In the genomic region with DNA sequence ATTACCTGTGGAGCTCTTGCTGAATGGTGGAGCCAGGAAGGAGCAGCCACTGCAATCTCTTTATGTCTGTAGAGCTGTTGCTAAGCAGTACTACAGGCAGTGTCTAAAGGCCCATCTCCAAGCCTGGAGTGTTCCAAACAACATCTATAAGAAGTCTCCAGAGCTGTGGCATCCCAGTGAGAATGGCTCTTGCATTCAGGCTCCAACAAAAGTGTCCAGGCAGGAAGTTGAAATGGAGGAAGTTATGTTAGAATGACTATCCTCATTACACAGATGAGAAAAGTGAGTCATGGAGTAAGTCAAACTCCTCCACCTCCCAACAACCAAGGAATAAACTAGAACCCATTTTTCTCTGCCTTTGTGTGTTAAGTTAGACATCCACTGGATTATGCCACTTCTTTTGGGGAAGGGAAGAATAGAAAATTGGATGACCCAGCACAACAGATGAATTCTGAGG, we compare ENCODE assay signal across 11 cellular contexts.
DNase-seq lines count a peak whose midpoint lies in the region; ATAC-seq and TF ChIP-seq lines count a peak whose summit lies in the region.
"Had no signal": no experiment of that assay in that cellular context is flagged by ENCODE, and none has a peak within 500 bp of the region (broad histone marks: within the 10 kb centered on the region; RNA-seq: fewer than 3 reads in every experiment).

No MANE protein-coding gene starts in this region.

- peaks cover 3% of the 10 kb centered on the region for H3K27me3 Mint-ChIP-seq in brain

- H3K36me3 Mint-ChIP-seq in brain = no peaks in the 10 kb centered on the region

- TF ChIP-seq CTCF in NB4 (IDR thresholded peaks at IDR 0.05; ENCODE audit: low read depth, low read length) (no peak), brain (conservative IDR thresholded peaks at IDR 0.05) (no peak), prostate gland (IDR thresholded peaks at IDR 0.05) (no peak)

- no peak overlapping the region for H3K4me3 Mint-ChIP-seq in brain

- H3K27ac Mint-ChIP-seq in brain = peak overlapping the region in 4 of 5 experiments; percentile 37 to 90 (median 64)

- no peaks in the 10 kb centered on the region for H3K4me1 ChIP-seq in prostate gland (replicated peaks)

- H3K9me3 Mint-ChIP-seq in brain = peaks cover 0 to 2% (median 0%) of the 10 kb centered on the region in 5 experiments

- no peak overlapping the region for H3K27ac ChIP-seq in prostate gland

- no peaks in the 10 kb centered on the region for H3K36me3 ChIP-seq in prostate gland
- H3K36me3 ChIP-seq: lower lobe of right lung had no signal

- TF ChIP-seq POLR2A in NB4 (IDR thresholded peaks at IDR 0.05; ENCODE audit: extremely low read depth, insufficient read length) = no peak
- no peak for TF ChIP-seq POLR2A in prostate gland (IDR thresholded peaks at IDR 0.05)

- DNase-seq in CD1c-positive myeloid dendritic cell (ENCODE audit: extremely low spot score) (peak; percentile 48), NB4 (ENCODE audit: low read depth) (peak; percentile 74), myocyte (ENCODE audit: low read depth) (peak; percentile 18), NCI-H2196 treated with DMSO at 0.1 percent for 48 hours (lab: John Stamatoyannopoulos, UW; ENCODE audit: unreplicated experiment) (no peak), prostate gland (ENCODE audit: low spot score) (no peak), AG08396 (ENCODE audit: low spot score) (no peak)
- DNase-seq: lower lobe of right lung; MM.1S; stimulated activated CD4-positive, alpha-beta T cell treated with anti-CD3 and anti-CD28 coated beads, Interleukin-15, amount 100 ng/mL, for 24 hours had no signal

- peaks cover 36% of the 10 kb centered on the region for H3K4me1 Mint-ChIP-seq in brain

- no peaks in the 10 kb centered on the region for H3K27me3 ChIP-seq in prostate gland (replicated peaks; ENCODE audit: insufficient read depth)

- intact Hi-C loops in prostate gland (cut with DNase I) = loop anchor here (10.0 kb wide), 1 partner anchor 289 kb away; the partner anchor contains the start of gene STXBP5

- no peak for ATAC-seq in HG03442 (IDR thresholded peaks at IDR 0.05; ENCODE audit: unreplicated experiment)

- H3K4me3 ChIP-seq in NB4 (ENCODE audit: low read depth, low read length) = peak overlapping the region; percentile 64
- no peak overlapping the region for H3K4me3 ChIP-seq in prostate gland
- H3K4me3 ChIP-seq: lower lobe of right lung had no signal

- no peaks in the 10 kb centered on the region for H3K9me3 ChIP-seq in prostate gland
- H3K9me3 ChIP-seq: lower lobe of right lung had no signal

Comparison
In these comparisons a context has a peak if more than half of its experiments do, and no peak if none do; other contexts are left out.
1. DNase-seq: peak in CD1c-positive myeloid dendritic cell (single experiment), NB4 (single experiment) and myocyte (single experiment); none in NCI-H2196 treated with DMSO at 0.1 percent for 48 hours (single experiment), prostate gland (single experiment) and AG08396 (single experiment).